17 cellular contexts compared by ENCODE assay signal in the genomic region with DNA sequence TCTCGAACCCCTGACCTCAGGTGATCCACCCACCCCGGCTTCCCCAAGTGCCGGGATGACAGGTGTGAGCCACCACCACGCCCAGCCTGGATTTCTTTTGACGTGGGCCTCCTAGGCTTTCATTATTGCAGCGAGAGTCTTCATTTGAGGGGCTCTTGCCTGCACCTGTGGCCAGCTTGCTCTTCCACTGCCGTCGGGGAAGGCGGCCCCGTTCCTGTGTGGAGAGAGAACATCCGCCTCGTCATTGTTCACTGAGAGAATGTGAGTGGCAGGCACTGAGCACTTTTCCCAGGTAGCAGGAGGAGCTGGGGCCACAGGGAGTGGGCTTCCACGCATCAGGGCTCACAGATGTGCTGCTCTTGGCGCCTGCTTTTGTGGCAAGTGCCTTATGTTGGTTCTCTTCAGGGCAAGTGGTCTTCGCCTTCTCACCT.
"Had no signal": no experiment of that assay in that cellular context is flagged by ENCODE, and none has a peak within 500 bp of the region (broad histone marks: within the 10 kb centered on the region; RNA-seq: fewer than 3 reads in every experiment).

No MANE protein-coding gene starts in this region.

- H3K4me3 ChIP-seq: esophagus muscularis mucosa, gastrocnemius medialis, hepatocyte, right atrium auricular region, sigmoid colon, skin epidermis, uterus had no signal

- H3K36me3 ChIP-seq: gastrocnemius medialis, right atrium auricular region, sigmoid colon, uterus had no signal

- H3K4me1 ChIP-seq: esophagus muscularis mucosa, gastrocnemius medialis, right atrium auricular region, sigmoid colon, uterus had no signal

- H3K27me3 ChIP-seq: esophagus muscularis mucosa, gastrocnemius medialis, hepatocyte, neutrophil, right atrium auricular region, sigmoid colon, uterus had no signal

- H3K9me3 ChIP-seq: esophagus muscularis mucosa, gastrocnemius medialis, neutrophil, right atrium auricular region, sigmoid colon, uterus had no signal

- H3K27ac ChIP-seq: epithelial cell of prostate, esophagus muscularis mucosa, gastrocnemius medialis, hepatocyte, neutrophil, right atrium auricular region, sigmoid colon, skin epidermis, uterus had no signal

- DNase-seq: effector memory CD8-positive, alpha-beta T cell; gastrocnemius medialis; left ventricle myocardium superior; sigmoid colon; stimulated activated CD4-positive, alpha-beta T cell treated with anti-CD3 and anti-CD28 coated beads, Interleukin-12 subunit alpha, Interleukin-12 subunit beta, amount 100 ng/mL, for 4 hours; stimulated activated CD4-positive, alpha-beta T cell treated with anti-CD3 and anti-CD28 coated beads, Interleukin-2, amount 100 ng/mL, for 48 hours; stimulated activated naive CD4-positive, alpha-beta T cell treated with Interleukin-2 at 50 U/mL for 16 hours; trophoblast cell; uterus had no signal

- ATAC-seq: effector memory CD8-positive, alpha-beta T cell; gastrocnemius medialis; left colon; left ventricle myocardium superior; naive thymus-derived CD8-positive, alpha-beta T cell had no signal
